In the genomic region with DNA sequence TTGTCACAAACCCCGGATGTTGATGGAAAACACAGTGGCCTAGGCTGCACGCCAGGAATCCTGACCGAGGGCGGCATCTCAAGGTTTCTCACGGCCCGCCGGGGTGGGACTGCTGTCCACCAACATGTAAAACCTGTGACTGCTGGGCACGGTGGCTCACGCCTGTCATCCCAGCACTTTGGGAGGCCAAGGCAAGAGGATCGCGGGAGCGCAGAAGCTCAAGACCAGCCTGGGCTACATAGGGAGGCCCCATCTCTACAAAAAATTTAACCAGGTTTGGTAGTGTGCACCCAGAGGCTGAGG, we compare ENCODE assay signal across 1 cellular context.
TF ChIP-seq lines count a peak whose summit lies in the region.

No MANE protein-coding gene starts in this region.

TF ChIP-seq in IMR-90, 13 proteins besides CTCF, POLR2A, EP300 and RAD21:
- TF ChIP-seq MXI1 (IDR thresholded peaks at IDR 0.05; ENCODE audit: borderline replicate concordance, low read depth, low read length) (no peak), CHD1 (IDR thresholded peaks at IDR 0.05; ENCODE audit: low read depth, low read length) (no peak), FOS (IDR thresholded peaks at IDR 0.05; ENCODE audit: low read depth, low read length) (no peak)
